Comparison of ENCODE assay signal across 1 cellular context in the genomic region with DNA sequence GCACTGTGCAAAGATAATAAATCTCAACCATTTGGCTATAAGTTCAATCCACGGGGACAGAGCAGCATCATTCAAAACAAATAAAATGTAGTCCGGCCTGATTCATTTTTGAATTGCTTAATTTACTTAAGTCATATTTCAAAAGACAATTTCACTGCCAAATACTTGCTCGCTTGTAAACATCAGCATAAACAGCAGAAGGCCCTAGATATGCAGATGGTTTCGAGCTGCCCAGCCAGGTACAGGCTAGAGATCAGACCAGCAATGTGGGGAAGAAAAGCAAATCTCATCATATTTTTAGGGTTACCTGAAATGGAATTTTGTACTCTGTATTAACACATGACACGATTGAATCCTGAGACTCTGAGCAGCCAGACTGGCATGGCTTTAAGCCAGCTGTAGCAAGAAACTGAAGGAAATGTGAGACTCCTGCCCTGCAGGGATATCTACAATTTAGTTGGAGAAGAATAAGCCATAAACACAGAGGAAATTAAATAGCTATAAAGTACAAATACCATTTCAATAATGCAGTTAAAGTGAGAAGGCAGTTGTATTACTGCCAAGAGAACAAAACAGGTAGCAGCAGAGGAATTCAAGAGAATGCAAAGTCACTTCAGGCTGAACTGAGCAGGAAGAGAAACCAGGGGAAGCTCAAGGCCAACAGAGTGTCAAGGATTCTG.
TF ChIP-seq lines count a peak whose summit lies in the region.

No MANE protein-coding gene starts in this region.

TF ChIP-seq in HEK293, 187 proteins besides CTCF, POLR2A, EP300 and RAD21 (continued from another document):
- TF ChIP-seq ZBTB17 (tag by site-specific recombination; IDR thresholded peaks at IDR 0.05) (0 out of 2 replicates have a peak, but pooled peaks have one; percentile 11), ZNF354C (tag by site-specific recombination; IDR thresholded peaks at IDR 0.05; ENCODE audit: borderline replicate concordance, low read depth) (no peak), ZNF645 (tag by site-specific recombination; IDR thresholded peaks at IDR 0.05) (no peak), ZNF510 (tag by site-specific recombination; IDR thresholded peaks at IDR 0.05; ENCODE audit: insufficient replicate concordance) (no peak), ZFP3 (tag by site-specific recombination; IDR thresholded peaks at IDR 0.05; ENCODE audit: low read depth) (no peak), ZNF426 (tag by site-specific recombination; IDR thresholded peaks at IDR 0.05) (no peak), YY2 (tag by site-specific recombination; IDR thresholded peaks at IDR 0.05) (no peak), ZNF785 (tag by site-specific recombination; IDR thresholded peaks at IDR 0.05) (no peak), ZNF280D (tag by site-specific recombination; IDR thresholded peaks at IDR 0.05) (no peak), ZNF571 (tag by site-specific recombination; IDR thresholded peaks at IDR 0.05) (no peak), TSHZ1 (tag by site-specific recombination; IDR thresholded peaks at IDR 0.05; ENCODE audit: borderline replicate concordance) (no peak), PRDM1 (tag by site-specific recombination; IDR thresholded peaks at IDR 0.05) (no peak), ZNF23 (tag by site-specific recombination; IDR thresholded peaks at IDR 0.05; ENCODE audit: borderline replicate concordance) (no peak), ZNF843 (tag by site-specific recombination; IDR thresholded peaks at IDR 0.05) (0 out of 2 replicates have a peak, but pooled peaks have one; percentile 47), ZFP41 (tag by site-specific recombination; IDR thresholded peaks at IDR 0.05; ENCODE audit: borderline replicate concordance) (no peak), ZNF335 (tag by site-specific recombination; conservative IDR thresholded peaks at IDR 0.05) (no peak), YY1 (tag by site-specific recombination; IDR thresholded peaks at IDR 0.05) (no peak), FEZF1 (tag by site-specific recombination; IDR thresholded peaks at IDR 0.05) (peak; percentile 52; the same call in 1 of the 2 replicates), ZNF555 (tag by site-specific recombination; conservative IDR thresholded peaks at IDR 0.05) (no peak)
- TF ChIP-seq, protein P1, sequence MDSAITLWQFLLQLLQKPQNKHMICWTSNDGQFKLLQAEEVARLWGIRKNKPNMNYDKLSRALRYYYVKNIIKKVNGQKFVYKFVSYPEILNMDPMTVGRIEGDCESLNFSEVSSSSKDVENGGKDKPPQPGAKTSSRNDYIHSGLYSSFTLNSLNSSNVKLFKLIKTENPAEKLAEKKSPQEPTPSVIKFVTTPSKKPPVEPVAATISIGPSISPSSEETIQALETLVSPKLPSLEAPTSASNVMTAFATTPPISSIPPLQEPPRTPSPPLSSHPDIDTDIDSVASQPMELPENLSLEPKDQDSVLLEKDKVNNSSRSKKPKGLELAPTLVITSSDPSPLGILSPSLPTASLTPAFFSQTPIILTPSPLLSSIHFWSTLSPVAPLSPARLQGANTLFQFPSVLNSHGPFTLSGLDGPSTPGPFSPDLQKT (IDR thresholded peaks at IDR 0.05; ENCODE audit: borderline replicate concordance, low read depth, low read length) = no peak
- TF ChIP-seq, protein P2, sequence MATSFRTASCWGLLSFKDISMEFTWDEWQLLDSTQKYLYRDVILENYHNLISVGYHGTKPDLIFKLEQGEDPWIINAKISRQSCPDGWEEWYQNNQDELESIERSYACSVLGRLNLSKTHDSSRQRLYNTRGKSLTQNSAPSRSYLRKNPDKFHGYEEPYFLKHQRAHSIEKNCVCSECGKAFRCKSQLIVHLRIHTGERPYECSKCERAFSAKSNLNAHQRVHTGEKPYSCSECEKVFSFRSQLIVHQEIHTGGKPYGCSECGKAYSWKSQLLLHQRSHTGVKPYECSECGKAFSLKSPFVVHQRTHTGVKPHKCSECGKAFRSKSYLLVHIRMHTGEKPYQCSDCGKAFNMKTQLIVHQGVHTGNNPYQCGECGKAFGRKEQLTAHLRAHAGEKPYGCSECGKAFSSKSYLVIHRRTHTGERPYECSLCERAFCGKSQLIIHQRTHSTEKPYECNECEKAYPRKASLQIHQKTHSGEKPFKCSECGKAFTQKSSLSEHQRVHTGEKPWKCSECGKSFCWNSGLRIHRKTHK (tag by site-specific recombination; IDR thresholded peaks at IDR 0.05) = no peak
- TF ChIP-seq, protein P3, sequence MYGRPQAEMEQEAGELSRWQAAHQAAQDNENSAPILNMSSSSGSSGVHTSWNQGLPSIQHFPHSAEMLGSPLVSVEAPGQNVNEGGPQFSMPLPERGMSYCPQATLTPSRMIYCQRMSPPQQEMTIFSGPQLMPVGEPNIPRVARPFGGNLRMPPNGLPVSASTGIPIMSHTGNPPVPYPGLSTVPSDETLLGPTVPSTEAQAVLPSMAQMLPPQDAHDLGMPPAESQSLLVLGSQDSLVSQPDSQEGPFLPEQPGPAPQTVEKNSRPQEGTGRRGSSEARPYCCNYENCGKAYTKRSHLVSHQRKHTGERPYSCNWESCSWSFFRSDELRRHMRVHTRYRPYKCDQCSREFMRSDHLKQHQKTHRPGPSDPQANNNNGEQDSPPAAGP (tag by site-specific recombination; IDR thresholded peaks at IDR 0.05) = no peak
- TF ChIP-seq, protein P4, sequence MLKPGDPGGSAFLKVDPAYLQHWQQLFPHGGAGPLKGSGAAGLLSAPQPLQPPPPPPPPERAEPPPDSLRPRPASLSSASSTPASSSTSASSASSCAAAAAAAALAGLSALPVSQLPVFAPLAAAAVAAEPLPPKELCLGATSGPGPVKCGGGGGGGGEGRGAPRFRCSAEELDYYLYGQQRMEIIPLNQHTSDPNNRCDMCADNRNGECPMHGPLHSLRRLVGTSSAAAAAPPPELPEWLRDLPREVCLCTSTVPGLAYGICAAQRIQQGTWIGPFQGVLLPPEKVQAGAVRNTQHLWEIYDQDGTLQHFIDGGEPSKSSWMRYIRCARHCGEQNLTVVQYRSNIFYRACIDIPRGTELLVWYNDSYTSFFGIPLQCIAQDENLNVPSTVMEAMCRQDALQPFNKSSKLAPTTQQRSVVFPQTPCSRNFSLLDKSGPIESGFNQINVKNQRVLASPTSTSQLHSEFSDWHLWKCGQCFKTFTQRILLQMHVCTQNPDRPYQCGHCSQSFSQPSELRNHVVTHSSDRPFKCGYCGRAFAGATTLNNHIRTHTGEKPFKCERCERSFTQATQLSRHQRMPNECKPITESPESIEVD (tag by site-specific recombination; IDR thresholded peaks at IDR 0.05) = peak; percentile 86
